In genomic region chr1:90361026-90361425, GRCh38 we compare ENCODE assay signal across 1 cellular context.
TF ChIP-seq lines count a peak whose summit lies in the region.

No MANE protein-coding gene starts in this region.

TF ChIP-seq in K562, 482 proteins besides CTCF, POLR2A, EP300 and RAD21 (continued from another document):
- TF ChIP-seq PBX2 (CRISPR knock-in tag; IDR thresholded peaks at IDR 0.05; ENCODE audit: low read depth) (no peak), PBX2 (tag; conservative IDR thresholded peaks at IDR 0.05; ENCODE audit: low read depth) (no peak), ZNF24 (IDR thresholded peaks at IDR 0.05) (0 out of 2 replicates have a peak, but pooled peaks have one; percentile 40), NFIC (IDR thresholded peaks at IDR 0.05) (peak; percentile 50), ZNF449 (CRISPR knock-in tag; IDR thresholded peaks at IDR 0.05) (no peak)
